In the genomic region with DNA sequence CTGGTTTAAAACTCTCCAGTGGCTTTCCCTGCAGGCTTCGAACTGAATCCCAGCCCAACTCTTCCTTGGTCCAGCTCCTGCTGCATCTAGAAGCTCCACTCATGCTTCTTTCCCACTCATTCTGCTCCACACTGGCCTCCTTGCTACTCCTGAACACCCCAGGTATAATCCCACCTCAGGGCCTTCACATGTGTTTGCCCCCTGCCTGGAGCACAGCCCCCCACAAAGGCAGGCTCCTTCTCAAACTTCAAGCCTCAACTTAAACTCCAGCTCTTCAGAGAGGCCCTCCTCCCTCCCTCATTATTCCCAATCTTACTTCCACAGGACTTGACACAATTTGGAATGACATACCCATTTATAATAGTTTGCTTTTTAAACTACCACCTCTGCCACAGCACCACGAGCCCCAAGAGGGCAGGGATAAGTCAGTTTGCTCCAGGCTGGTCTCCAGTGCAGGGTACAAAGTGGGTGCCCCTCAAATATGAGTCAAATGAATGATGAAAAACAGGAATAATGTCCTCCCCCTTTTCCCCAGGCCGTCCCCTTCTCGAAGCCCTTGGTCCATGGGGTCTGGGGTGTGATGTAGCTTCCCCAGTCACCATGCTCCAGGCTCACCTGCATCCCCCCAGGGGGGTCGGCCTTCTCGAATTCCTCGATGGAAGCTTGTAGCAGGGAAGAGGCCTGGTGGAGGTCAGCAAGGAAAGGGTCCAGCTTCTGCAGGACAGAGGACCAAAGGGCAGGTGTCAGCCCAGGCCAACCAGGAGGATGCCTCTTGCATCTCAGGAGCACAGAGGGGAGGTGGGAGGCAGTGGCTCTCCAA, we compare ENCODE assay signal across 1 cellular context.
TF ChIP-seq lines count a peak whose summit lies in the region.

No MANE protein-coding gene starts in this region.

TF ChIP-seq in K562, 482 proteins besides CTCF, POLR2A, EP300 and RAD21:
- TF ChIP-seq, protein P1, sequence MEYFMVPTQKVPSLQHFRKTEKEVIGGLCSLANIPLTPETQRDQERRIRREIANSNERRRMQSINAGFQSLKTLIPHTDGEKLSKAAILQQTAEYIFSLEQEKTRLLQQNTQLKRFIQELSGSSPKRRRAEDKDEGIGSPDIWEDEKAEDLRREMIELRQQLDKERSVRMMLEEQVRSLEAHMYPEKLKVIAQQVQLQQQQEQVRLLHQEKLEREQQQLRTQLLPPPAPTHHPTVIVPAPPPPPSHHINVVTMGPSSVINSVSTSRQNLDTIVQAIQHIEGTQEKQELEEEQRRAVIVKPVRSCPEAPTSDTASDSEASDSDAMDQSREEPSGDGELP (CRISPR knock-in tag; IDR thresholded peaks at IDR 0.05; ENCODE audit: borderline replicate concordance): 0 out of 2 replicates have a peak, but pooled peaks have one; percentile 5
- TF ChIP-seq GATA2 (CRISPR knock-in tag; IDR thresholded peaks at IDR 0.05): peak; percentile 39; the same call in 1 of the 2 replicates
- TF ChIP-seq ZNF24 (IDR thresholded peaks at IDR 0.05): no peak
TF ChIP-seq in K562: peak in this region for 2.
